Comparison of ENCODE assay signal across 8 cellular contexts in genomic region chr20:760751-761417, GRCh38. TPM values are rescaled to one million over a fixed set of nuclear protein-coding genes. Genes with fewer than 3 reads are reported as not detected.
DNase-seq lines count a peak whose midpoint lies in the region; ATAC-seq and TF ChIP-seq lines count a peak whose summit lies in the region.

No MANE protein-coding gene starts in this region.

- no peak overlapping the region for H2BK120ac ChIP-seq in IMR-90 (ENCODE audit: low read depth, low read length)

- CTCF ChIA-PET in BJ (lab: Yijun Ruan, JAX) (interaction anchor here (0.7 to 1.4 kb wide), 5 partner anchors 9 to 136 kb away, joined by 3 to 5 read pairs (median 3); no protein-coding TSS in a partner anchor), IMR-90 (lab: Yijun Ruan, JAX) (interaction anchor here (0.6 kb wide), 1 partner anchor 9 kb away, joined by 4 read pairs; no protein-coding TSS in a partner anchor)

- in situ Hi-C loops in IMR-90 (cut with MboI; ENCODE audit: low sequenced_read_pairs) = no loop called here

- no peak overlapping the region for H2BK15ac ChIP-seq in IMR-90 (ENCODE audit: low read depth, low read length)

- whole genome bisulfite sequencing in IMR-90 (ENCODE audit: extremely low coverage in 2 of 2, insufficient read length in 1 of 2), 2 experiments = 14% methylated on average over 33 of the region's 44 CpGs; no CpG with 5 or more reads in 1 of the 2 experiments

- no peak overlapping the region for H4K91ac ChIP-seq in IMR-90 (ENCODE audit: insufficient read depth, low read depth, low read length)

- no peak overlapping the region for H3K9ac ChIP-seq in IMR-90 (ENCODE audit: low read depth, low read length)

- intact Hi-C loops in IMR-90 (cut with micrococcal nuclease) = no loop called here

- ATAC-seq in IMR-90 (ENCODE audit: low read depth) = peak; percentile 62
- peak; percentile 56 for ATAC-seq in stimulated activated naive CD8-positive, alpha-beta T cell treated with anti-CD3 and anti-CD28 coated beads, Interleukin-15, Interleukin-2, amounts not matched to agents 100 U/mL and 50 U/mL, for 24 hours

- dilution Hi-C loops in IMR-90 (cut with HindIII; ENCODE audit: low sequenced_read_pairs, unreplicated experiment) = no loop called here

- no peak overlapping the region for H2AK5ac ChIP-seq in IMR-90 (ENCODE audit: low read depth, low read length)

- H3K27ac ChIP-seq in IMR-90 (ENCODE audit: insufficient read depth, low read length) = no peak overlapping the region

- TF ChIP-seq CTCF in BJ (IDR thresholded peaks at IDR 0.05; ENCODE audit: insufficient read depth, low read depth, low read length) (peak; percentile 74), IMR-90 (conservative IDR thresholded peaks at IDR 0.05; ENCODE audit: low read depth, low read length) (peak; percentile 44)

- H3K79me1 ChIP-seq in IMR-90 (ENCODE audit: low read depth in 1 of 2, low read length in 2 of 2) = no peaks in the 10 kb centered on the region

- H3K18ac ChIP-seq in IMR-90 (ENCODE audit: low read depth, low read length) = no peak overlapping the region

- H3K27me3 ChIP-seq in BJ (ENCODE audit: control insufficient read depth, insufficient read depth, low read length) (peaks cover 4% of the 10 kb centered on the region; the same call in 1 of the 2 replicates), IMR-90 (ENCODE audit: control insufficient read depth, insufficient read depth, low read length) (peaks cover 9% of the 10 kb centered on the region)

- no peaks in the 10 kb centered on the region for H3K9me3 ChIP-seq in IMR-90 (ENCODE audit: control insufficient read depth, insufficient read depth, low read length)

- H2BK20ac ChIP-seq in IMR-90 (ENCODE audit: low read depth, low read length) = no peak overlapping the region

- no peak for DNase-seq in BJ (ENCODE audit: low read depth)
- no peak for DNase-seq in IMR-90
- peak; percentile 12 for DNase-seq in activated naive CD4-positive, alpha-beta T cell treated with Interleukin-2 at 50 U/mL for 16 hours
- DNase-seq in iris pigment epithelial cell (ENCODE audit: low read depth) = peak; percentile 35
- DNase-seq in stimulated activated naive CD8-positive, alpha-beta T cell treated with anti-CD3 and anti-CD28 coated beads, Interleukin-15, Interleukin-2, amounts not matched to agents 100 U/mL and 50 U/mL, for 24 hours = peak; percentile 66
- DNase-seq in GF-D8 (lab: John Stamatoyannopoulos, UW) = no peak
- no peak for DNase-seq in DMS153 (lab: John Stamatoyannopoulos, UW)
- DNase-seq in H4 (ENCODE audit: low spot score) = no peak

- no TSS peak for BruUV-seq in IMR-90 (replicated peaks; lab: Mats Ljungman, UMichigan)

- H4K8ac ChIP-seq in IMR-90 (ENCODE audit: low read depth in 2 of 2, low read length in 2 of 2) = no peak overlapping the region

- POLR2A ChIA-PET in BJ (lab: Charles Lee) = no interaction called here
- POLR2A ChIA-PET in IMR-90 (lab: Charles Lee; ENCODE audit: unreplicated experiment) = no interaction called here

- no peak overlapping the region for H3K23ac ChIP-seq in IMR-90 (ENCODE audit: low read depth, low read length)

- H2AFZ ChIP-seq in IMR-90 (replicated peaks; ENCODE audit: low read length, poor library complexity) = peak overlapping the region; percentile 80

- TF ChIP-seq POLR2A in IMR-90 (IDR thresholded peaks at IDR 0.05; ENCODE audit: low read depth, low read length) = no peak

- no peaks in the 10 kb centered on the region for H3K4me1 ChIP-seq in IMR-90 (ENCODE audit: control insufficient read depth, insufficient read depth, low read length)

- H3K4me2 ChIP-seq in IMR-90 (ENCODE audit: low read depth, low read length) = no peak overlapping the region

- no peak overlapping the region for H2AK9ac ChIP-seq in IMR-90 (replicated peaks; ENCODE audit: low read depth, low read length, poor library complexity)

- no peaks in the 10 kb centered on the region for H3K9me1 ChIP-seq in IMR-90 (ENCODE audit: insufficient read depth, low read length)

- H4K5ac ChIP-seq in IMR-90 (ENCODE audit: low read depth, low read length) = no peak overlapping the region

- no peak overlapping the region for H3K14ac ChIP-seq in IMR-90 (replicated peaks; ENCODE audit: low read depth, low read length)

- no peak overlapping the region for H3K4me3 ChIP-seq in BJ (ENCODE audit: low read depth, low read length)
- no peak overlapping the region for H3K4me3 ChIP-seq in IMR-90 (ENCODE audit: insufficient read depth, low read depth, low read length)

- no peaks in the 10 kb centered on the region for H4K20me1 ChIP-seq in IMR-90 (ENCODE audit: insufficient read depth, low read length)

- no peak overlapping the region for H3K56ac ChIP-seq in IMR-90 (ENCODE audit: extremely low read depth, insufficient read depth, low read length)

- H3K4ac ChIP-seq in IMR-90 (ENCODE audit: low read depth, low read length) = no peak overlapping the region

- no peak overlapping the region for H2BK5ac ChIP-seq in IMR-90 (ENCODE audit: low read depth, low read length, poor library complexity, severe bottlenecking)

- no peak for TF ChIP-seq RAD21 in IMR-90 (IDR thresholded peaks at IDR 0.05; ENCODE audit: low read length)

- no peaks in the 10 kb centered on the region for H3K36me3 ChIP-seq in BJ (ENCODE audit: control insufficient read depth, insufficient read depth, low read length)
- H3K36me3 ChIP-seq in IMR-90 (ENCODE audit: control insufficient read depth, insufficient read depth, low read length) = no peaks in the 10 kb centered on the region

TF ChIP-seq in IMR-90, 13 proteins besides CTCF, POLR2A, EP300 and RAD21:
- no peak for TF ChIP-seq MAFK (IDR thresholded peaks at IDR 0.05; ENCODE audit: low read depth, low read length)
- no peak for TF ChIP-seq MXI1 (IDR thresholded peaks at IDR 0.05; ENCODE audit: borderline replicate concordance, low read depth, low read length)
- no peak for TF ChIP-seq MAZ (IDR thresholded peaks at IDR 0.05; ENCODE audit: borderline replicate concordance, low read depth, low read length)
- no peak for TF ChIP-seq SMC3 (IDR thresholded peaks at IDR 0.05; ENCODE audit: low read depth, low read length)
- TF ChIP-seq RCOR1 (IDR thresholded peaks at IDR 0.05; ENCODE audit: insufficient replicate concordance, low read length) = no peak
- TF ChIP-seq, protein P1, sequence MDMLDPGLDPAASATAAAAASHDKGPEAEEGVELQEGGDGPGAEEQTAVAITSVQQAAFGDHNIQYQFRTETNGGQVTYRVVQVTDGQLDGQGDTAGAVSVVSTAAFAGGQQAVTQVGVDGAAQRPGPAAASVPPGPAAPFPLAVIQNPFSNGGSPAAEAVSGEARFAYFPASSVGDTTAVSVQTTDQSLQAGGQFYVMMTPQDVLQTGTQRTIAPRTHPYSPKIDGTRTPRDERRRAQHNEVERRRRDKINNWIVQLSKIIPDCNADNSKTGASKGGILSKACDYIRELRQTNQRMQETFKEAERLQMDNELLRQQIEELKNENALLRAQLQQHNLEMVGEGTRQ (IDR thresholded peaks at IDR 0.05; ENCODE audit: low read depth, low read length) = no peak
- TF ChIP-seq BHLHE40 (IDR thresholded peaks at IDR 0.05; ENCODE audit: low read depth, low read length) = no peak
- TF ChIP-seq, protein P2, sequence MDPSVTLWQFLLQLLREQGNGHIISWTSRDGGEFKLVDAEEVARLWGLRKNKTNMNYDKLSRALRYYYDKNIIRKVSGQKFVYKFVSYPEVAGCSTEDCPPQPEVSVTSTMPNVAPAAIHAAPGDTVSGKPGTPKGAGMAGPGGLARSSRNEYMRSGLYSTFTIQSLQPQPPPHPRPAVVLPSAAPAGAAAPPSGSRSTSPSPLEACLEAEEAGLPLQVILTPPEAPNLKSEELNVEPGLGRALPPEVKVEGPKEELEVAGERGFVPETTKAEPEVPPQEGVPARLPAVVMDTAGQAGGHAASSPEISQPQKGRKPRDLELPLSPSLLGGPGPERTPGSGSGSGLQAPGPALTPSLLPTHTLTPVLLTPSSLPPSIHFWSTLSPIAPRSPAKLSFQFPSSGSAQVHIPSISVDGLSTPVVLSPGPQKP (IDR thresholded peaks at IDR 0.05; ENCODE audit: borderline replicate concordance, low read depth, low read length) = no peak
- no peak for TF ChIP-seq NFE2L2 (IDR thresholded peaks at IDR 0.05; ENCODE audit: low read depth, low read length)
- no peak for TF ChIP-seq RFX5 (IDR thresholded peaks at IDR 0.05; ENCODE audit: low read depth, low read length)

RNA-seq across cellular contexts. Expression of gene SLC52A3, which starts 7.4 kb away (rescaled TPM):
- not detected in 2 replicates for polyA plus RNA-seq in BJ (2011; rRNA removed)
- not detected in 2 replicates for polyA minus RNA-seq in BJ (2011; rRNA and poly(A)+ RNA removed)
- not detected in 2 replicates for total RNA-seq in IMR-90 (2012; rRNA removed)
- polyA plus RNA-seq in IMR-90 (2012; rRNA removed) = not detected in 2 replicates
- polyA plus RNA-seq in IMR-90 (2012; cell fraction: cytosol; rRNA removed) = not detected in 2 replicates
- not detected in 2 replicates for polyA plus RNA-seq in IMR-90 (2012; cell fraction: nucleus; rRNA removed; ENCODE audit: low replicate concordance)
- 0.12 TPM in 1 of 2 replicates, not detected in the other for total RNA-seq in H4 (2014; rRNA removed; shearing (Covaris generic))

Comparison
In these comparisons a context has a peak if more than half of its experiments do, and no peak if none do; other contexts are left out.
1. DNase-seq: peak in activated naive CD4-positive, alpha-beta T cell treated with Interleukin-2 at 50 U/mL for 16 hours (single experiment), iris pigment epithelial cell (single experiment) and stimulated activated naive CD8-positive, alpha-beta T cell treated with anti-CD3 and anti-CD28 coated beads, Interleukin-15, Interleukin-2, amounts not matched to agents 100 U/mL and 50 U/mL, for 24 hours (single experiment); none in BJ (single experiment), IMR-90 (single experiment), GF-D8 (single experiment), DMS153 (single experiment) and H4 (single experiment).